Comparison of ENCODE assay signal across 19 cellular contexts in the genomic region with DNA sequence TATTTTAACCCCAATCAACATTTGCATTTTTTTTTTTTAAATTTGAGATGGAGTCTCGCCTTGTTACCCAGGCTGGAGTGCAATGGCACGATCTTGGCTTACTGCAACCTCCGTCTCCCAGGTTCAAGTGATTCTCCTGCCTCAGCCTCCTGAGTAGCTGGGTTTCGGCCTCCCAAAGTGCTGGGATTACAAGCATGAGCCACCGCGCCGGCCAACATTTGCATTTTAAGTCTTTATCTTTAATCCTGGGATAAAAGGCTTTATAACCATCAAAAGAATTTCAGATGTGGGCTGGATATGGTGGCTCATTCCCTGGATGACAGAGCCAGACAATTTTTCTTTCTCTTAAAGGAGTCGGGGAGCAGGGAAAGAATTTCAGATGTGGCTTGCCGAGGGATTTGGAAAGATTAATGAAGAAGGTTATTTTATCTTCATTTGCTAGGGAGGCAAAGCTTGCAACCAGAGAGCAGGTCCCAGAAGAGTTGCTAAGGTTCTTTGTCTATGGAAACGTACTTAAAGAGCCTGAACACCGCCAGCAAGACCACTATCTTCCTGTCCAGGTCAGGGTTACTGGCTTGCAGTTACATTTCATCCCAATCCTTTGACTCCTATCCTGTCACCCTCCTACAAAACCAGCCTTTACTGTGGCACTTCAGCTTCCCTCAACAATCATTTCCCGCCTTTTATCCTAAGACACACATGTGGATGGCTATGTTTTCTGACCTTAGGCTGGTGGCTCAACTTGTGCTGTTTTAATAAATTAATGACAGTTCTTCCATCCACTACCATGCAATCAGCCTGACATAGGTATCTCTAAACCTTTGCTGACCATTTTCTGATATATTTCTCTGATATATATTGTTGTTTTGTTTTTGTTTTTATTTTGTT. TPM values are rescaled to one million over a fixed set of nuclear protein-coding genes. Genes with fewer than 3 reads are reported as not detected.
DNase-seq lines count a peak whose midpoint lies in the region; ATAC-seq, FAIRE-seq and TF ChIP-seq lines count a peak whose summit lies in the region.
"Had no signal": no experiment of that assay in that cellular context is flagged by ENCODE, and none has a peak within 500 bp of the region (broad histone marks: within the 10 kb centered on the region; RNA-seq: fewer than 3 reads in every experiment).

No MANE protein-coding gene starts in this region.

- H3F3A ChIP-seq in smooth muscle cell (ENCODE audit: low read depth): peaks cover 3% of the 10 kb centered on the region

- no peaks in the 10 kb centered on the region for H3K27me3 ChIP-seq in WERI-Rb-1 (ENCODE audit: insufficient read depth, low read depth, severe bottlenecking)
- no peaks in the 10 kb centered on the region for H3K27me3 ChIP-seq in smooth muscle cell (ENCODE audit: low read depth)
- H3K27me3 ChIP-seq: BLaER1 treated with 17β-estradiol and CSF1 and Interleukin-3, amounts not matched to agents 10 nM and 100 nM had no signal

- no peaks in the 10 kb centered on the region for H4K20me1 ChIP-seq in smooth muscle cell (ENCODE audit: low read depth)

- H3K79me2 ChIP-seq in smooth muscle cell (ENCODE audit: low read depth): peaks cover 3% of the 10 kb centered on the region

- H3K27ac ChIP-seq in WERI-Rb-1: no peak overlapping the region
- no peak overlapping the region for H3K27ac ChIP-seq in smooth muscle cell (ENCODE audit: low read depth)
- H3K27ac ChIP-seq in kidney (ENCODE audit: low read depth in 2 of 2, low read length in 2 of 2): no peak overlapping the region
- H3K27ac ChIP-seq: BLaER1 treated with 17β-estradiol and CSF1 and Interleukin-3, amounts not matched to agents 10 nM and 100 nM had no signal

- no peaks in the 10 kb centered on the region for H3K9me3 ChIP-seq in WERI-Rb-1 (ENCODE audit: severe bottlenecking)
- no peaks in the 10 kb centered on the region for H3K9me3 ChIP-seq in smooth muscle cell (replicated peaks; ENCODE audit: low read depth)
- no peaks in the 10 kb centered on the region for H3K9me3 ChIP-seq in kidney (ENCODE audit: control insufficient read depth in 1 of 2, low read length in 2 of 2)
- H3K9me3 ChIP-seq: BLaER1 treated with 17β-estradiol and CSF1 and Interleukin-3, amounts not matched to agents 10 nM and 100 nM had no signal

- 19% methylated on average over 12 of the region's 12 CpGs for WGBS in smooth muscle cell (ENCODE audit: low lambda C conversion rate)

- H3K4me1 ChIP-seq in smooth muscle cell (ENCODE audit: low read depth) (peaks cover 6% of the 10 kb centered on the region), kidney (ENCODE audit: control insufficient read depth in 1 of 2, insufficient read depth in 1 of 2, low read depth in 1 of 2, low read length in 2 of 2) (peaks cover 0 to 2% of the 10 kb centered on the region in 2 donors)

- FAIRE-seq in kidney (lab: Jason Lieb, UNC): no peak
- FAIRE-seq: GM12892, GM18507 had no signal

- no peak for ATAC-seq in HG02798 (IDR thresholded peaks at IDR 0.05; ENCODE audit: poor library complexity, unreplicated experiment)
- no peak for ATAC-seq in GM18907 (IDR thresholded peaks at IDR 0.05; ENCODE audit: unreplicated experiment)
- ATAC-seq: CD8-positive, alpha-beta T cell had no signal

- CTCF ChIA-PET in HEK293T (lab: Yijun Ruan, JAX): interaction anchor here (0.6 to 0.7 kb wide), 2 partner anchors 80 to 91 kb away, joined by 3 read pairs; no protein-coding TSS in a partner anchor

- H3K36me3 ChIP-seq in WERI-Rb-1 (peaks cover 4% of the 10 kb centered on the region), smooth muscle cell (ENCODE audit: low read depth) (no peaks in the 10 kb centered on the region), kidney (ENCODE audit: control insufficient read depth in 1 of 2, insufficient read depth in 2 of 2, low read length in 2 of 2) (no peaks in the 10 kb centered on the region)
- H3K36me3 ChIP-seq: BLaER1 treated with 17β-estradiol and CSF1 and Interleukin-3, amounts not matched to agents 10 nM and 100 nM had no signal

- TF ChIP-seq CTCF in WERI-Rb-1 (IDR thresholded peaks at IDR 0.05; ENCODE audit: low read depth, low read length) (no peak), smooth muscle cell (IDR thresholded peaks at IDR 0.05; ENCODE audit: borderline replicate concordance, insufficient read depth, poor library complexity, severe bottlenecking) (no peak), kidney (IDR thresholded peaks at IDR 0.05; ENCODE audit: borderline replicate concordance, extremely low read depth, insufficient read depth) (no peak)

- H3K4me2 ChIP-seq in smooth muscle cell: peak overlapping the region; percentile 18
- H3K4me2 ChIP-seq: BLaER1 treated with 17β-estradiol and CSF1 and Interleukin-3, amounts not matched to agents 10 nM and 100 nM had no signal

- H3K9ac ChIP-seq in smooth muscle cell (ENCODE audit: low read depth) (no peak overlapping the region), kidney (ENCODE audit: low read length in 2 of 2) (no peak overlapping the region)
- H3K9ac ChIP-seq: BLaER1 treated with 17β-estradiol and CSF1 and Interleukin-3, amounts not matched to agents 10 nM and 100 nM had no signal

- intact Hi-C loops in kidney (cut with DNase I): no loop called here

- POLR2A ChIA-PET in HEK293T (lab: Yijun Ruan, JAX): no interaction called here

- no peak overlapping the region for H3K4me3 ChIP-seq in WERI-Rb-1 (ENCODE audit: low read depth, low read length)
- H3K4me3 ChIP-seq in smooth muscle cell: no peak overlapping the region
- no peak overlapping the region for H3K4me3 ChIP-seq in kidney (ENCODE audit: low read length in 2 of 2)
- H3K4me3 ChIP-seq: BLaER1 treated with 17β-estradiol and CSF1 and Interleukin-3, amounts not matched to agents 10 nM and 100 nM had no signal

- no peak for DNase-seq in HEK293T (ENCODE audit: extremely low spot score)
- DNase-seq in WERI-Rb-1: peak; percentile 53
- DNase-seq in left kidney (ENCODE audit: low read depth, low spot score): peak; percentile 45
- DNase-seq in smooth muscle cell (lab: John Stamatoyannopoulos, UW; ENCODE audit: unreplicated experiment): no peak
- DNase-seq in kidney: no peak
- DNase-seq: CD8-positive, alpha-beta T cell; H7; KBM-7; NCI-H1105 treated with DMSO at 0.1 percent for 48 hours; NCI-H1694; NCI-H2081 treated with DMSO at 0.1 percent for 48 hours; NCI-H446 treated with DMSO at 0.1 percent for 48 hours; NCI-H69; RPMI8226 had no signal

- no peak overlapping the region for H2AFZ ChIP-seq in smooth muscle cell (ENCODE audit: low read depth)

TF ChIP-seq in HEK293T, 16 proteins besides CTCF, POLR2A, EP300 and RAD21:
- TF ChIP-seq L3MBTL2 (conservative IDR thresholded peaks at IDR 0.05): peak; percentile 52
- no peak for TF ChIP-seq BHLHE40 (IDR thresholded peaks at IDR 0.05; ENCODE audit: borderline replicate concordance)

RNA-seq across cellular contexts. Expression of a gene that starts 3.9 kb away (rescaled TPM):
- total RNA-seq in smooth muscle cell: 8.8 and 28.6 TPM in 2 replicates
- polyA plus RNA-seq in smooth muscle cell: 6.2 and 6.3 TPM in 2 replicates
- total RNA-seq in kidney: 14.6 TPM
- polyA plus RNA-seq in kidney (ENCODE audit: insufficient read depth, low read depth, low replicate concordance): 5.9 TPM

Comparison
In these comparisons a context has a peak if more than half of its experiments do, and no peak if none do; other contexts are left out.
1. DNase-seq: peak in WERI-Rb-1 (single experiment) and left kidney (single experiment); none in HEK293T (single experiment), smooth muscle cell (single experiment) and kidney (single experiment).